ENCODE assay signal across 21 cellular contexts in genomic region chr21:46397211-46397905, GRCh38.
"Had no signal": no experiment of that assay in that cellular context is flagged by ENCODE, and none has a peak within 500 bp of the region (broad histone marks: within the 10 kb centered on the region; RNA-seq: fewer than 3 reads in every experiment).

No MANE protein-coding gene starts in this region.

- ATAC-seq: left cardiac atrium; naive thymus-derived CD8-positive, alpha-beta T cell had no signal

- H3K27ac ChIP-seq: epithelial cell of prostate, esophagus muscularis mucosa, hepatocyte, neural progenitor cell, parathyroid adenoma, sigmoid colon, stomach, thoracic aorta, transverse colon had no signal

- DNase-seq: effector memory CD4-positive, alpha-beta T cell; kidney; left cardiac atrium; mesendoderm; naive thymus-derived CD8-positive, alpha-beta T cell; nucleus accumbens; sigmoid colon; small intestine; stimulated activated CD4-positive, alpha-beta T cell treated with anti-CD3 and anti-CD28 coated beads, Interleukin-12 subunit alpha, Interleukin-12 subunit beta, amount 100 ng/mL, for 4 hours; stimulated activated naive CD4-positive, alpha-beta T cell; stomach; substantia nigra; transverse colon had no signal

- H3K9me3 ChIP-seq: esophagus muscularis mucosa, sigmoid colon, stomach, thoracic aorta, transverse colon had no signal

- H3K4me2 ChIP-seq: hepatocyte, neural progenitor cell had no signal

- H3K4me3 ChIP-seq: esophagus muscularis mucosa, hepatocyte, neural progenitor cell, sigmoid colon, stomach, thoracic aorta, transverse colon had no signal

- H3K79me2 ChIP-seq: hepatocyte, parathyroid adenoma had no signal

- H3K4me1 ChIP-seq: neural progenitor cell, parathyroid adenoma, transverse colon had no signal

- H3K36me3 ChIP-seq: neural progenitor cell had no signal

- FAIRE-seq: endometrium, kidney, small intestine had no signal

- H3K27me3 Mint-ChIP-seq: central memory CD8-positive, alpha-beta T cell; naive thymus-derived CD8-positive, alpha-beta T cell had no signal

- H3K4me3 Mint-ChIP-seq: central memory CD8-positive, alpha-beta T cell; naive thymus-derived CD8-positive, alpha-beta T cell; neural progenitor cell had no signal

- H3K9me3 Mint-ChIP-seq: central memory CD8-positive, alpha-beta T cell; naive thymus-derived CD8-positive, alpha-beta T cell; neural progenitor cell had no signal

- H3K27ac Mint-ChIP-seq: neural progenitor cell had no signal

- H2AFZ ChIP-seq: hepatocyte, neural progenitor cell, parathyroid adenoma had no signal

- H3K27me3 ChIP-seq: esophagus muscularis mucosa, hepatocyte, neural progenitor cell, sigmoid colon, stomach, transverse colon had no signal

- H3K9ac ChIP-seq: neural progenitor cell, parathyroid adenoma had no signal
